ENCODE assay signal across 8 cellular contexts in genomic region chr12:68745376-68745903, GRCh38. TPM values are rescaled to one million over a fixed set of nuclear protein-coding genes. Genes with fewer than 3 reads are reported as not detected.
DNase-seq lines count a peak whose midpoint lies in the region; ATAC-seq, FAIRE-seq and TF ChIP-seq lines count a peak whose summit lies in the region.

No MANE protein-coding gene starts in this region.

- peak overlapping the region; percentile 70 for H3K27ac ChIP-seq in KOPT-K1 (ENCODE audit: low read depth, low read length, poor library complexity, severe bottlenecking)

- H3K27ac Mint-ChIP-seq in naive B cell, result peak overlapping the region; percentile 86 to 97 (median 94)

- peak overlapping the region; percentile 70 for H3K4me3 ChIP-seq in bronchial epithelial cell (ENCODE audit: low read depth, low read length)

- no peaks in the 10 kb centered on the region for H3K27me3 ChIP-seq in bronchial epithelial cell (ENCODE audit: control insufficient read depth, insufficient read depth, low read length)

- H3K36me3 ChIP-seq in KOPT-K1 (ENCODE audit: insufficient read depth, low read length) (peaks cover 45% of the 10 kb centered on the region), bronchial epithelial cell (ENCODE audit: control insufficient read depth, insufficient read depth, low read length) (peaks cover 5% of the 10 kb centered on the region)

- H3K36me3 Mint-ChIP-seq in naive B cell, result peaks cover 0 to 9% of the 10 kb centered on the region in 2 donors

- H3K9me3 Mint-ChIP-seq in naive B cell, result no peaks in the 10 kb centered on the region

- no peak for TF ChIP-seq CTCF in bronchial epithelial cell (IDR thresholded peaks at IDR 0.05; ENCODE audit: insufficient read depth, low read length, severe bottlenecking)

- DNase-seq in bronchial epithelial cell (ENCODE audit: low read depth) (peak; percentile 1), naive B cell (no peak), SKM-1 (lab: John Stamatoyannopoulos, UW; ENCODE audit: unreplicated experiment) (no peak), NCI-H2081 treated with DMSO at 0.1 percent for 48 hours (lab: John Stamatoyannopoulos, UW) (no peak)

- H3K9me3 ChIP-seq in KOPT-K1 (ENCODE audit: insufficient read depth, low read length, poor library complexity, severe bottlenecking), result no peaks in the 10 kb centered on the region

- FAIRE-seq in bronchial epithelial cell (lab: Jason Lieb, UNC), result no peak

- peaks cover 23 to 48% (median 45%) of the 10 kb centered on the region in 3 donors for H3K4me1 Mint-ChIP-seq in naive B cell

- peak overlapping the region; percentile 93 to 99 (median 98) for H3K4me3 Mint-ChIP-seq in naive B cell

- ATAC-seq in GM18861 (IDR thresholded peaks at IDR 0.05; ENCODE audit: unreplicated experiment) (peak; percentile 1), naive B cell (ENCODE audit: low read depth in 2 of 2) (no peak), GM21381 (IDR thresholded peaks at IDR 0.05; ENCODE audit: unreplicated experiment) (no peak), GM19023 (IDR thresholded peaks at IDR 0.05; ENCODE audit: unreplicated experiment) (no peak)

- H3K27me3 Mint-ChIP-seq in naive B cell, result no peaks in the 10 kb centered on the region

RNA-seq across cellular contexts. Expression of gene SLC35E3, which starts 0.5 kb away (rescaled TPM):
- 2.7 and 3.2 TPM in 2 replicates for total RNA-seq in bronchial epithelial cell
- polyA plus RNA-seq in naive B cell (ENCODE audit: low read depth in 6 of 6), result 10 to 100 TPM; 11.4 to 26.2 (median 16.4) TPM

RNA-seq across cellular contexts. Expression of gene NUP107, which starts 58.7 kb away (rescaled TPM):
- total RNA-seq in bronchial epithelial cell, result 24.1 and 28.7 TPM in 2 replicates
- 10 to 100 TPM; 21.5 to 42.2 (median 34.6) TPM for polyA plus RNA-seq in naive B cell (ENCODE audit: low read depth in 6 of 6)
